Comparison of ENCODE assay signal across 1 cellular context in the genomic region with DNA sequence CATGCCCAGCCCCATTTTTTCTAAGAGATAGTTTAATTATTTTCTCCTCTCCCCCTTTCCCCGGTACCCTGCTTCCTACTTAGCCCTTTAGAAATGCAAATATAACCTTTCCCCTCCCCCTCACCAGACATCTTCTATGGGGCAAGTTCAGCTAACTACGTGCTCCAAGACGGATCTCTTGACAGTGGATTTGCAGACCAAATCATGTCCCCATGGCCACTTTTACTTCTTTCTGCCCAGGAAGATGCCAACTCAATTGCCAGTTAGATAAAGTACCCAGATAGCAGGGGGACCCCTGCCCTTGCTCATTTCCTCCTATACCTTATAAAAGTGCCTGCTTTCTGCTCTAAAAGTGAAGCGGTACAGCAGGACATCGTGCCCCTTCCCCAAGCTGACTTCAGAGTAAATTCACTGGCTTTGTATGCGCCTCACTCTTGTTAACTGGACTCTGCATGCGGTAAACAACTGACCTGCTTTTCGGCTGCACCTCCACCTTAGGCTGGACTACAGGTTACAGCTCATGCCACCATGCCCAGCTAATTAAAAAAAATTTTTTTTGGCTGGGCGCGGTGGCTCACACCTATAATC.
TF ChIP-seq lines count a peak whose summit lies in the region.

No MANE protein-coding gene starts in this region.

TF ChIP-seq in WTC11, 78 proteins besides CTCF, POLR2A, EP300 and RAD21 (continued from another document):
- no peak for TF ChIP-seq AFF4 (CRISPR knock-in tag; IDR thresholded peaks at IDR 0.05; ENCODE audit: borderline replicate concordance)
- TF ChIP-seq ELF4 (CRISPR knock-in tag; IDR thresholded peaks at IDR 0.05; ENCODE audit: low read depth), result no peak
- TF ChIP-seq, protein P1, sequence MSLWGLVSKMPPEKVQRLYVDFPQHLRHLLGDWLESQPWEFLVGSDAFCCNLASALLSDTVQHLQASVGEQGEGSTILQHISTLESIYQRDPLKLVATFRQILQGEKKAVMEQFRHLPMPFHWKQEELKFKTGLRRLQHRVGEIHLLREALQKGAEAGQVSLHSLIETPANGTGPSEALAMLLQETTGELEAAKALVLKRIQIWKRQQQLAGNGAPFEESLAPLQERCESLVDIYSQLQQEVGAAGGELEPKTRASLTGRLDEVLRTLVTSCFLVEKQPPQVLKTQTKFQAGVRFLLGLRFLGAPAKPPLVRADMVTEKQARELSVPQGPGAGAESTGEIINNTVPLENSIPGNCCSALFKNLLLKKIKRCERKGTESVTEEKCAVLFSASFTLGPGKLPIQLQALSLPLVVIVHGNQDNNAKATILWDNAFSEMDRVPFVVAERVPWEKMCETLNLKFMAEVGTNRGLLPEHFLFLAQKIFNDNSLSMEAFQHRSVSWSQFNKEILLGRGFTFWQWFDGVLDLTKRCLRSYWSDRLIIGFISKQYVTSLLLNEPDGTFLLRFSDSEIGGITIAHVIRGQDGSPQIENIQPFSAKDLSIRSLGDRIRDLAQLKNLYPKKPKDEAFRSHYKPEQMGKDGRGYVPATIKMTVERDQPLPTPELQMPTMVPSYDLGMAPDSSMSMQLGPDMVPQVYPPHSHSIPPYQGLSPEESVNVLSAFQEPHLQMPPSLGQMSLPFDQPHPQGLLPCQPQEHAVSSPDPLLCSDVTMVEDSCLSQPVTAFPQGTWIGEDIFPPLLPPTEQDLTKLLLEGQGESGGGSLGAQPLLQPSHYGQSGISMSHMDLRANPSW (CRISPR knock-in tag; conservative IDR thresholded peaks at IDR 0.05; ENCODE audit: low read depth), result no peak
- TF ChIP-seq SP1 (CRISPR knock-in tag; conservative IDR thresholded peaks at IDR 0.05), result 0 out of 2 replicates have a peak, but pooled peaks have one; percentile 21
